25 cellular contexts compared by ENCODE assay signal in the genomic region with DNA sequence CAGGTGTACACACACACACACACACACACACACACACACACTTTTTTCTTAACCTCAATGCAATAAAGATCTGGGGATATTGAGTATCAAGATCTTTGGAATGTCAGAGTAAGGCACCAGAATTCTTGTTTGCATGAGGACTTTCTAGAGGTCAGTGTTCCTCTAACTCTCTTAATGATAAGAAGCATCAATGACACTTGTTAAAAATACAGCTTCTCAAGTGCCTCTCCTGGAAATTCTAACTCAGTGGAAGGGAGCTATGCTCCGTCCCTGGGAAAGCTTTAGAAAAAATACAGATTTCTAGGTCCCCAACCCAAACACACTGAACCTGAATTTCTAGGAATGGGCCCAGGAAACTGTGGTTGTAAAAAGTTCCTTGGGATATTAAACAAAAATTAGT.
"Had no signal": no experiment of that assay in that cellular context is flagged by ENCODE, and none has a peak within 500 bp of the region (broad histone marks: within the 10 kb centered on the region; RNA-seq: fewer than 3 reads in every experiment).

No MANE protein-coding gene starts in this region.

- H3K9me3 ChIP-seq: suprapubic skin, testis, thoracic aorta, transverse colon, upper lobe of right lung, uterus, vagina had no signal

- ATAC-seq: stimulated activated effector memory CD8-positive, alpha-beta T cell treated with anti-CD3 and anti-CD28 coated beads, Interleukin-12 subunit alpha, Interleukin-12 subunit beta, amount 100 ng/mL, for 72 hours; stimulated activated memory B cell treated with anti-CD40 and anti-IgM and Interleukin-4, amounts not matched to agents 10 μg/mL and 1 μg/mL and 100 μg/mL, for 72 hours; stimulated activated naive B cell treated with anti-CD40 and anti-IgM and Interleukin-4, amounts not matched to agents 10 μg/mL and 1 μg/mL and 100 μg/mL, for 72 hours; stimulated activated naive CD8-positive, alpha-beta T cell treated with anti-CD3 and anti-CD28 coated beads, Interleukin-15, amount 100 ng/mL, for 72 hours; stimulated activated naive CD8-positive, alpha-beta T cell treated with anti-CD3 and anti-CD28 coated beads, Interleukin-15, Interleukin-2, amounts not matched to agents 100 U/mL and 50 U/mL, for 24 hours; upper lobe of right lung had no signal

- H3K4me3 ChIP-seq: stomach, suprapubic skin, testis, thoracic aorta, tibial artery, tibial nerve, transverse colon, upper lobe of left lung, upper lobe of right lung, uterus, vagina had no signal

- DNase-seq: stimulated activated CD4-positive, alpha-beta T cell treated with anti-CD3 and anti-CD28 coated beads, Interleukin-2, amount 100 ng/mL, for 48 hours; stimulated activated CD4-positive, alpha-beta T cell treated with anti-CD3 and anti-CD28 coated beads, Interleukin-4, amount 100 ng/mL, for 1 hour; stimulated activated CD4-positive, alpha-beta T cell treated with anti-CD3 and anti-CD28 coated beads, Interleukin-4, amount 100 ng/mL, for 24 hours; stimulated activated CD4-positive, alpha-beta T cell treated with anti-CD3 and anti-CD28 coated beads, Interleukin-4, amount 100 ng/mL, for 4 hours; stimulated activated CD8-positive, alpha-beta memory T cell treated with anti-CD3 and anti-CD28 coated beads, Interleukin-4, amount 100 ng/mL, for 48 hours; stimulated activated naive B cell treated with anti-CD40 and anti-IgM and Interleukin-4, amounts not matched to agents 10 μg/mL and 1 μg/mL and 100 μg/mL, for 72 hours; stimulated activated naive CD4-positive, alpha-beta T cell; stimulated activated naive CD4-positive, alpha-beta T cell treated with Interleukin-2 at 50 U/mL for 16 hours; stimulated activated naive CD8-positive, alpha-beta T cell treated with anti-CD3 and anti-CD28 coated beads, Interleukin-15, amount 100 ng/mL, for 72 hours; stimulated activated naive CD8-positive, alpha-beta T cell treated with anti-CD3 and anti-CD28 coated beads, Interleukin-15, Interleukin-2, amounts not matched to agents 100 U/mL and 50 U/mL, for 24 hours; stomach; substantia nigra; testis; tibial artery; transverse colon; trophoblast cell; upper lobe of left lung; upper lobe of right lung; uterus had no signal

- H3K36me3 ChIP-seq: stomach, suprapubic skin, thoracic aorta, tibial artery, tibial nerve, transverse colon, upper lobe of left lung, upper lobe of right lung, uterus, vagina had no signal

- H3K27ac ChIP-seq: stomach, suprapubic skin, testis, thoracic aorta, tibial artery, tibial nerve, transverse colon, upper lobe of left lung, upper lobe of right lung, uterus, vagina had no signal

- H3K27me3 ChIP-seq: stomach, suprapubic skin, testis, tibial artery, transverse colon, upper lobe of left lung, upper lobe of right lung, uterus, vagina had no signal

- H3K4me1 ChIP-seq: stomach, suprapubic skin, testis, tibial artery, tibial nerve, transverse colon, upper lobe of left lung, upper lobe of right lung, uterus, vagina had no signal
